1 cellular context compared by ENCODE assay signal in genomic region chr3:45665101-45665572, GRCh38.
A peak's percentile ranks its signal among the peaks of the same experiment; 100 is the strongest.
TF ChIP-seq lines count a peak whose summit lies in the region.

No MANE protein-coding gene starts in this region.

TF ChIP-seq in K562, 482 proteins besides CTCF, POLR2A, EP300 and RAD21 (continued from another document and continues in another):
- TF ChIP-seq, protein P1, sequence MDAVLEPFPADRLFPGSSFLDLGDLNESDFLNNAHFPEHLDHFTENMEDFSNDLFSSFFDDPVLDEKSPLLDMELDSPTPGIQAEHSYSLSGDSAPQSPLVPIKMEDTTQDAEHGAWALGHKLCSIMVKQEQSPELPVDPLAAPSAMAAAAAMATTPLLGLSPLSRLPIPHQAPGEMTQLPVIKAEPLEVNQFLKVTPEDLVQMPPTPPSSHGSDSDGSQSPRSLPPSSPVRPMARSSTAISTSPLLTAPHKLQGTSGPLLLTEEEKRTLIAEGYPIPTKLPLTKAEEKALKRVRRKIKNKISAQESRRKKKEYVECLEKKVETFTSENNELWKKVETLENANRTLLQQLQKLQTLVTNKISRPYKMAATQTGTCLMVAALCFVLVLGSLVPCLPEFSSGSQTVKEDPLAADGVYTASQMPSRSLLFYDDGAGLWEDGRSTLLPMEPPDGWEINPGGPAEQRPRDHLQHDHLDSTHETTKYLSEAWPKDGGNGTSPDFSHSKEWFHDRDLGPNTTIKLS (IDR thresholded peaks at IDR 0.05; ENCODE audit: borderline replicate concordance, low read depth) = no peak
- TF ChIP-seq, protein P2, sequence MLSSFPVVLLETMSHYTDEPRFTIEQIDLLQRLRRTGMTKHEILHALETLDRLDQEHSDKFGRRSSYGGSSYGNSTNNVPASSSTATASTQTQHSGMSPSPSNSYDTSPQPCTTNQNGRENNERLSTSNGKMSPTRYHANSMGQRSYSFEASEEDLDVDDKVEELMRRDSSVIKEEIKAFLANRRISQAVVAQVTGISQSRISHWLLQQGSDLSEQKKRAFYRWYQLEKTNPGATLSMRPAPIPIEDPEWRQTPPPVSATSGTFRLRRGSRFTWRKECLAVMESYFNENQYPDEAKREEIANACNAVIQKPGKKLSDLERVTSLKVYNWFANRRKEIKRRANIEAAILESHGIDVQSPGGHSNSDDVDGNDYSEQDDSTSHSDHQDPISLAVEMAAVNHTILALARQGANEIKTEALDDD (IDR thresholded peaks at IDR 0.05) = no peak
- TF ChIP-seq, protein P3, sequence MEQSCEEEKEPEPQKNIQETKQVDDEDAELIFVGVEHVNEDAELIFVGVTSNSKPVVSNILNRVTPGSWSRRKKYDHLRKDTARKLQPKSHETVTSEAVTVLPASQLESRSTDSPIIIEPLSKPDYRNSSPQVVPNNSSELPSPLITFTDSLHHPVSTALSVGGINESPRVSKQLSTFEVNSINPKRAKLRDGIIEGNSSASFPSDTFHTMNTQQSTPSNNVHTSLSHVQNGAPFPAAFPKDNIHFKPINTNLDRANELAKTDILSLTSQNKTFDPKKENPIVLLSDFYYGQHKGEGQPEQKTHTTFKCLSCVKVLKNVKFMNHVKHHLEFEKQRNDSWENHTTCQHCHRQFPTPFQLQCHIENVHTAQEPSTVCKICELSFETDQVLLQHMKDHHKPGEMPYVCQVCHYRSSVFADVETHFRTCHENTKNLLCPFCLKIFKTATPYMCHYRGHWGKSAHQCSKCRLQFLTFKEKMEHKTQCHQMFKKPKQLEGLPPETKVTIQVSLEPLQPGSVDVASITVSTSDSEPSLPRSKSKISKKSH (CRISPR knock-in tag; IDR thresholded peaks at IDR 0.05) = no peak
- TF ChIP-seq COPS2 (conservative IDR thresholded peaks at IDR 0.05) = no peak
- no peak for TF ChIP-seq IRF1 (CRISPR knock-in tag; IDR thresholded peaks at IDR 0.05; ENCODE audit: borderline replicate concordance)
- no peak for TF ChIP-seq NCOR1 (IDR thresholded peaks at IDR 0.05)
- no peak for TF ChIP-seq ZNF146 (CRISPR knock-in tag; IDR thresholded peaks at IDR 0.05; ENCODE audit: unreplicated experiment)
- TF ChIP-seq ZNF407 (IDR thresholded peaks at IDR 0.05; ENCODE audit: low read depth) = no peak
- TF ChIP-seq NR2C1 (IDR thresholded peaks at IDR 0.05) = no peak
- no peak for TF ChIP-seq NR2C1 (tag; IDR thresholded peaks at IDR 0.05)
- TF ChIP-seq, protein P4, sequence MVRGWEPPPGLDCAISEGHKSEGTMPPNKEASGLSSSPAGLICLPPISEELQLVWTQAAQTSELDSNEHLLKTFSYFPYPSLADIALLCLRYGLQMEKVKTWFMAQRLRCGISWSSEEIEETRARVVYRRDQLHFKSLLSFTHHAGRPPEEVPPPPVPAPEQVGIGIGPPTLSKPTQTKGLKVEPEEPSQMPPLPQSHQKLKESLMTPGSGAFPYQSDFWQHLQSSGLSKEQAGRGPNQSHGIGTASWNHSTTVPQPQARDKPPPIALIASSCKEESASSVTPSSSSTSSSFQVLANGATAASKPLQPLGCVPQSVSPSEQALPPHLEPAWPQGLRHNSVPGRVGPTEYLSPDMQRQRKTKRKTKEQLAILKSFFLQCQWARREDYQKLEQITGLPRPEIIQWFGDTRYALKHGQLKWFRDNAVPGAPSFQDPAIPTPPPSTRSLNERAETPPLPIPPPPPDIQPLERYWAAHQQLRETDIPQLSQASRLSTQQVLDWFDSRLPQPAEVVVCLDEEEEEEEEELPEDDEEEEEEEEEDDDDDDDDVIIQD (CRISPR knock-in tag; IDR thresholded peaks at IDR 0.05) = no peak
- no peak for TF ChIP-seq GTF2A2 (tag; IDR thresholded peaks at IDR 0.05)
- no peak for TF ChIP-seq ZNF780A (CRISPR knock-in tag; IDR thresholded peaks at IDR 0.05)
- no peak for TF ChIP-seq HNRNPH1 (optimal IDR thresholded peaks at IDR 0.05; ENCODE audit: low read depth, low read length)
- TF ChIP-seq CREB5 (CRISPR knock-in tag; IDR thresholded peaks at IDR 0.05) = no peak
- TF ChIP-seq HMG20A (CRISPR knock-in tag; conservative IDR thresholded peaks at IDR 0.05) = no peak
- TF ChIP-seq, protein P5, sequence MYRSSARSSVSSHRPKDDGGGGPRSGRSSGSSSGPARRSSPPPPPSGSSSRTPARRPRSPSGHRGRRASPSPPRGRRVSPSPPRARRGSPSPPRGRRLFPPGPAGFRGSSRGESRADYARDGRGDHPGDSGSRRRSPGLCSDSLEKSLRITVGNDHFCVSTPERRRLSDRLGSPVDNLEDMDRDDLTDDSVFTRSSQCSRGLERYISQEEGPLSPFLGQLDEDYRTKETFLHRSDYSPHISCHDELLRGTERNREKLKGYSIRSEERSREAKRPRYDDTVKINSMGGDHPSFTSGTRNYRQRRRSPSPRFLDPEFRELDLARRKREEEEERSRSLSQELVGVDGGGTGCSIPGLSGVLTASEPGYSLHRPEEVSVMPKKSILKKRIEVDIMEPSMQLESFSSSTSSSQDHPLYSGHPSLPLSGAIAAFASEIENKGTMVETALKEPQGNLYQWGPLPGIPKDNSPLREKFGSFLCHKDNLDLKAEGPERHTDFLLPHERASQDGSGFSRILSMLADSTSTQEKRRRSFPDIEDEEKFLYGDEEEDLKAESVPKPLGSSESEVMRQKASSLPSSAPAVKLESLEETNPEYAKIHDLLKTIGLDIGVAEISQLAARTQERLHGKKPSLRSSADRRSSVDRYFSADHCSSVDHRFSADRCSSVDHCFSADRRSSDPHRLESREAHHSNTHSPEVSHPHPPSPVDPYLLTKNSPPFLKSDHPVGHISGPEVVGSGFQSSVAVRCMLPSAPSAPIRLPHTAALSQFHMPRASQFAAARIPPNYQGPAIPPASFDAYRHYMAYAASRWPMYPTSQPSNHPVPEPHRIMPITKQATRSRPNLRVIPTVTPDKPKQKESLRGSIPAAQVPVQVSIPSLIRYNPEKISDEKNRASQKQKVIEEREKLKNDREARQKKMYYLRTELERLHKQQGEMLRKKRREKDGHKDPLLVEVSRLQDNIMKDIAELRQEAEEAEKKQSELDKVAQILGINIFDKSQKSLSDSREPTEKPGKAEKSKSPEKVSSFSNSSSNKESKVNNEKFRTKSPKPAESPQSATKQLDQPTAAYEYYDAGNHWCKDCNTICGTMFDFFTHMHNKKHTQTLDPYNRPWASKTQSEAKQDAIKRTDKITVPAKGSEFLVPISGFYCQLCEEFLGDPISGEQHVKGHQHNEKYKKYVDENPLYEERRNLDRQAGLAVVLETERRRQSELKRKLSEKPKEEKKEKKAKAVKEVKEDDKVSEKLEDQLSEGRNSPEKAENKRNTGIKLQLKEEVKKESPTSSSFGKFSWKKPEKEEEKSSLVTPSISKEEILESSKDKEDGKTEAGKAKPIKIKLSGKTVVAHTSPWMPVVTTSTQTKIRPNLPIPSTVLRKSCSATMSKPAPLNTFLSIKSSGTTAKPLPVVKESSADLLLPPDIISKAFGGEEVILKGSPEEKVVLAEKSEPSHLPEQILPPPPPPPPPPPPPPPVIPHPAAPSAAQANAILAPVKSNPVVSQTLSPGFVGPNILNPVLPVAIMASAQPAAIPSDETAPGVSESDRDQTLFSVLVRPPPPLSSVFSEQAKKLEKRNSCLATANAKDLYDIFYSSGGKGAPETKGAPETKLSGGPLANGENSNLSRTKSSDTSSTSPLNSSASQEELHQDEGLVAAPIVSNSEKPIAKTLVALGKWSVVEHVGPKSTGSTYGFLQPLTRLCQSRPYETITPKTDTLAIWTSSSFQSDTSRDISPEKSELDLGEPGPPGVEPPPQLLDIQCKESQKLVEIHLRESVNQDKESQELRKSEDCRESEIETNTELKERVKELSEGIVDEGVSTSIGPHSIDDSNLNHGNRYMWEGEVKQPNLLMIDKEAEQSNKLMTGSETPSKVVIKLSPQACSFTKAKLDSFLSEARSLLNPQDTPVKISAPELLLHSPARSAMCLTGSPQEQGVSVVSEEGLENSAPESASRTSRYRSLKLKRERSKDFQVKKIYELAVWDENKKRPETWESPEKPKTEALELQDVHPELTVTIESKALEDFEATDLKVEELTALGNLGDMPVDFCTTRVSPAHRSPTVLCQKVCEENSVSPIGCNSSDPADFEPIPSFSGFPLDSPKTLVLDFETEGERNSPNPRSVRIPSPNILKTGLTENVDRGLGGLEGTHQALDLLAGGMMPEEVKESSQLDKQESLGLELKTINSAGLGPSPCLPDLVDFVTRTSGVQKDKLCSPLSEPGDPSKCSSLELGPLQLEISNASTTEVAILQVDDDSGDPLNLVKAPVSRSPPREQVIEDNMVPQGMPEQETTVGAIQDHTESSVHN (IDR thresholded peaks at IDR 0.05; ENCODE audit: borderline replicate concordance in 1 of 2, low read depth in 1 of 2) = no peak
- TF ChIP-seq SMAD4 (CRISPR knock-in tag; conservative IDR thresholded peaks at IDR 0.05) = no peak
- TF ChIP-seq, protein P6, sequence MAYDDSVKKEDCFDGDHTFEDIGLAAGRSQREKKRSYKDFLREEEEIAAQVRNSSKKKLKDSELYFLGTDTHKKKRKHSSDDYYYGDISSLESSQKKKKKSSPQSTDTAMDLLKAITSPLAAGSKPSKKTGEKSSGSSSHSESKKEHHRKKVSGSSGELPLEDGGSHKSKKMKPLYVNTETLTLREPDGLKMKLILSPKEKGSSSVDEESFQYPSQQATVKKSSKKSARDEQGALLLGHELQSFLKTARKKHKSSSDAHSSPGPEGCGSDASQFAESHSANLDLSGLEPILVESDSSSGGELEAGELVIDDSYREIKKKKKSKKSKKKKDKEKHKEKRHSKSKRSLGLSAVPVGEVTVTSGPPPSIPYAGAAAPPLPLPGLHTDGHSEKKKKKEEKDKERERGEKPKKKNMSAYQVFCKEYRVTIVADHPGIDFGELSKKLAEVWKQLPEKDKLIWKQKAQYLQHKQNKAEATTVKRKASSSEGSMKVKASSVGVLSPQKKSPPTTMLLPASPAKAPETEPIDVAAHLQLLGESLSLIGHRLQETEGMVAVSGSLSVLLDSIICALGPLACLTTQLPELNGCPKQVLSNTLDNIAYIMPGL (CRISPR knock-in tag; IDR thresholded peaks at IDR 0.05) = no peak
- TF ChIP-seq FOXK2 (conservative IDR thresholded peaks at IDR 0.05 in 1 of 2, IDR thresholded peaks at IDR 0.05 in 1 of 2; ENCODE audit: low read depth in 2 of 2) = peak in 1 of 2 experiments; percentile 75; a peak in 2 of 4 replicates
- TF ChIP-seq, protein P7, sequence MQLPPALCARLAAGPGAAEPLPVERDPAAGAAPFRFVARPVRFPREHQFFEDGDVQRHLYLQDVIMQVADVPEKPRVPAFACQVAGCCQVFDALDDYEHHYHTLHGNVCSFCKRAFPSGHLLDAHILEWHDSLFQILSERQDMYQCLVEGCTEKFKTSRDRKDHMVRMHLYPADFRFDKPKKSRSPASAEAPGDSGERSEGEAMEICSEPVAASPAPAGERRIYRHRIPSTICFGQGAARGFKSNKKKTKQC (CRISPR knock-in tag; IDR thresholded peaks at IDR 0.05) = no peak
- no peak for TF ChIP-seq MEF2A (IDR thresholded peaks at IDR 0.05; ENCODE audit: control insufficient read depth, low read depth, low read length)
- no peak for TF ChIP-seq FOSL1 (tag; conservative IDR thresholded peaks at IDR 0.05)
- no peak for TF ChIP-seq MED1 (CRISPR knock-in tag; IDR thresholded peaks at IDR 0.05; ENCODE audit: borderline replicate concordance)
- no peak for TF ChIP-seq ZNF507 (tag; conservative IDR thresholded peaks at IDR 0.05)
